ENCODE assay signal across 15 cellular contexts in genomic region chr5:9148242-9148641, GRCh38.
"Had no signal": no experiment of that assay in that cellular context is flagged by ENCODE, and none has a peak within 500 bp of the region (broad histone marks: within the 10 kb centered on the region; RNA-seq: fewer than 3 reads in every experiment).

No MANE protein-coding gene starts in this region.

- H3K36me3 ChIP-seq: neutrophil, right atrium auricular region, tibial artery had no signal

- H3K27ac ChIP-seq: neutrophil, right atrium auricular region, tibial artery had no signal

- H3K4me2 ChIP-seq: smooth muscle cell had no signal

- ATAC-seq: activated CD8-positive, alpha-beta memory T cell treated with anti-CD3 and anti-CD28 coated beads, Interleukin-2, amount 10 ng/mL, durations not matched to agents 7 days and 5 days; left colon; mucosa of descending colon; naive thymus-derived CD8-positive, alpha-beta T cell had no signal

- H3K4me1 ChIP-seq: tibial artery had no signal

- H3K9me3 ChIP-seq: mucosa of descending colon, neutrophil, right atrium auricular region, tibial artery had no signal

- DNase-seq: activated CD4-positive, alpha-beta T cell treated with anti-CD3 and anti-CD28 coated beads for 1 hour; activated CD4-positive, alpha-beta T cell treated with anti-CD3 and anti-CD28 coated beads, Interleukin-2, amount 50 U/mL, for 48 hours; activated CD8-positive, alpha-beta memory T cell treated with anti-CD3 and anti-CD28 coated beads, Interleukin-2, amount 10 ng/mL, durations not matched to agents 7 days and 5 days; activated effector memory CD4-positive, alpha-beta T cell treated with Interleukin-2 at 50 U/mL for 16 hours; activated T-cell treated with anti-CD3 and anti-CD28 coated beads, Interleukin-2, amount 50 U/mL, for 24 hours; amygdala; hypothalamus; left colon; mucosa of descending colon; naive thymus-derived CD8-positive, alpha-beta T cell; tibial artery had no signal

- H3K27me3 ChIP-seq: neutrophil, right atrium auricular region, tibial artery had no signal

- H3K4me3 ChIP-seq: lung, mucosa of descending colon, right atrium auricular region, smooth muscle cell, tibial artery had no signal
